ENCODE assay signal across 23 cellular contexts in the genomic region with DNA sequence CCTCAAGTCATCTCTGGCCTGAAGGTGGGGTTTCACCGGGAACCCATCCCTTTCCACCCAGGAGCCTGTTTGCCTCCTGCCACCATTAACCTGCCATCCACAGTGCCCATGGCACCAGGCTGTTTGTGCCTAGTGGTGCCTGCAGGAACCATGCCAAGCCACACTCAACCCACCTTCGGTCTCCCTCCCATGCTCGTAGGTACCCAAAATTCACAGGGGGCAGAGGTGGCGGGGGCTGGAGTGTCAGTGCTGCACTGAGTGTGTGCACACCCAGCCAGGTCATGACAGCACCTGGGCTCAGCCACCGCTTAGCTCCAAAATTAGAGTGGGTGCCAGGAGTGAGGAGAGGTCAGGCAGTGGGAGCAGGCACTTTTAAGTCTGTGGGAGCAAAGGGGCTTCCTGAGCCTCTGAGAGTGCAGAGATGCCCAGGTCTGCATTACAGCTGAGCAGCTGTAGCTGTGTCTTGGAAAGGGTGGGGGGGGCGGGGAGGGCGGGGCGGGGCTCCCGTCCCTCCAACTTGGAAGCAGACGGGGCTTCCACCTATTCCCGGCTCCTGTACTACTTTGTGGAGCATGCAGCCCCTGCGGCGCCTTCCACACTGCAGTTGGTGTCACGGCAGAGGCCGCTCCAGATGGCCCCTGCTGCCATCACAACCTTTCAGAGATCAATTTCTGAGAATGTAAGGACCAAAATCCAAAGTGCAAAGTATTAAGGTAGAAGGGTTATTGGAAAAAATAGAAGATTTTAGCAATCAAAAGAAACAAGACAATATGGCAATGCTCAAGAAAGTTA.
"Had no signal": no experiment of that assay in that cellular context is flagged by ENCODE, and none has a peak within 500 bp of the region (broad histone marks: within the 10 kb centered on the region; RNA-seq: fewer than 3 reads in every experiment).

No MANE protein-coding gene starts in this region.

- ATAC-seq: left lobe of liver; naive thymus-derived CD4-positive, alpha-beta T cell; right lobe of liver; stimulated activated naive CD8-positive, alpha-beta T cell treated with anti-CD3 and anti-CD28 coated beads, Interleukin-15, Interleukin-2, amounts not matched to agents 100 U/mL and 50 U/mL, for 24 hours had no signal

- H3K9me3 Mint-ChIP-seq: nephron, type B pancreatic cell had no signal

- H3K4me3 ChIP-seq: dorsolateral prefrontal cortex, neural progenitor cell, right lobe of liver, smooth muscle cell, testis, tibial artery had no signal

- H3K27ac ChIP-seq: dorsolateral prefrontal cortex, neural progenitor cell, parathyroid adenoma, right lobe of liver, testis, tibial artery had no signal

- DNase-seq: dorsolateral prefrontal cortex; effector CD4-positive, alpha-beta T cell; head of caudate nucleus; mammary epithelial cell; mesendoderm; midbrain; naive thymus-derived CD4-positive, alpha-beta T cell; right lobe of liver; stimulated activated CD4-positive, alpha-beta T cell treated with anti-CD3 and anti-CD28 coated beads, Interleukin-12 subunit alpha, Interleukin-12 subunit beta, amount 100 ng/mL, for 4 hours; stimulated activated CD4-positive, alpha-beta T cell treated with anti-CD3 and anti-CD28 coated beads, Interleukin-1b, Interleukin-23, amount 100 ng/mL, for 48 hours; stimulated activated CD4-positive, alpha-beta T cell treated with anti-CD3 and anti-CD28 coated beads, Interleukin-4, amount 100 ng/mL, for 24 hours; stimulated activated naive CD8-positive, alpha-beta T cell treated with anti-CD3 and anti-CD28 coated beads, Interleukin-15, Interleukin-2, amounts not matched to agents 100 U/mL and 50 U/mL, for 24 hours; substantia nigra; testis; tibial artery had no signal

- H3K36me3 Mint-ChIP-seq: naive thymus-derived CD4-positive, alpha-beta T cell; neural progenitor cell; stimulated activated effector memory CD8-positive, alpha-beta T cell treated with anti-CD3 and anti-CD28 coated beads, Interleukin-12 subunit alpha, Interleukin-12 subunit beta, amount 100 ng/mL, for 72 hours; type B pancreatic cell had no signal

- H3K4me1 Mint-ChIP-seq: naive thymus-derived CD4-positive, alpha-beta T cell; nephron; neural progenitor cell; stimulated activated effector memory CD8-positive, alpha-beta T cell treated with anti-CD3 and anti-CD28 coated beads, Interleukin-12 subunit alpha, Interleukin-12 subunit beta, amount 100 ng/mL, for 72 hours had no signal

- H3K9me3 ChIP-seq: right lobe of liver, testis, tibial artery had no signal

- H3K27me3 Mint-ChIP-seq: naive thymus-derived CD4-positive, alpha-beta T cell; progenitor cell of endocrine pancreas; type B pancreatic cell had no signal

- H3K4me1 ChIP-seq: neural progenitor cell, parathyroid adenoma, right lobe of liver, testis, tibial artery had no signal

- H3K27me3 ChIP-seq: dorsolateral prefrontal cortex, neural progenitor cell, right lobe of liver, testis, tibial artery had no signal

- H3K27ac Mint-ChIP-seq: naive thymus-derived CD4-positive, alpha-beta T cell; nephron; neural progenitor cell; progenitor cell of endocrine pancreas; stimulated activated effector memory CD8-positive, alpha-beta T cell treated with anti-CD3 and anti-CD28 coated beads, Interleukin-12 subunit alpha, Interleukin-12 subunit beta, amount 100 ng/mL, for 72 hours; type B pancreatic cell had no signal

- H3K36me3 ChIP-seq: neural progenitor cell, right lobe of liver, tibial artery had no signal

- H3K4me3 Mint-ChIP-seq: naive thymus-derived CD4-positive, alpha-beta T cell; nephron; neural progenitor cell; stimulated activated effector memory CD8-positive, alpha-beta T cell treated with anti-CD3 and anti-CD28 coated beads, Interleukin-12 subunit alpha, Interleukin-12 subunit beta, amount 100 ng/mL, for 72 hours; type B pancreatic cell had no signal
